In the genomic region with DNA sequence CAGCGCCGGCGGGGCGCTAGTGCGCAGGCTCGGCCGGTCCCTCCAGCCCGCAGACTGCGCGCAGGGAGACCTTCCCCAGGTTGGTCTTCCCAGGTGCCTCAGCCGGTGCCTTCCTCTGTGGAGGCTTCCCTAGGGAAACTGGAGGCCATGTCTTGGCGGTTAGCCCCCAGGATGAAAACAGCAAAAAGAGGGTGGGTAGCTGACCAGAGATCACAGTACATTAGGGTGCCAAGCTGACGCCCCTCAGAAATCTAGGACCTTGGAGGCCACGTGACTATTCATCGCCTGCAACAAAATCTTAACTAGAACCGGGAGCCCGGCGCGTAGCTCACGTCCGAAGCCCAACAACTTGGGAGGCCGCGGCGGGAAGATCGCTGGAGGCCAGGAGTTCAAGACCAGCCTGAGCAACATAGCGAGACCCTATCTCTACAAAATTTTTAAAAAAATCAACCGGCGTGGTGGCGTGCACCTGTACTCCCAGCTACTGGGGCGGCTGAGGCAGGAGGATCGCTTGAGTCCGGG, we compare ENCODE assay signal across 8 cellular contexts. TPM values are rescaled to one million over a fixed set of nuclear protein-coding genes. Genes with fewer than 3 reads are reported as not detected.
DNase-seq lines count a peak whose midpoint lies in the region; ATAC-seq and TF ChIP-seq lines count a peak whose summit lies in the region.

No MANE protein-coding gene starts in this region.

- no peaks in the 10 kb centered on the region for H3F3A ChIP-seq in MM.1S (ENCODE audit: insufficient read depth, low read length)

- H2AFZ ChIP-seq in MM.1S (ENCODE audit: low read length), result peak overlapping the region; percentile 99

- intact Hi-C loops in dorsolateral prefrontal cortex (cut with DNase I), result loop anchor here in 1 of 2 donors (2.0 kb wide), 1 partner anchor 26 kb away; a partner anchor contains a TSS

- no peak for ATAC-seq in HG02763 (IDR thresholded peaks at IDR 0.05; ENCODE audit: unreplicated experiment)

- H3K4me3 Mint-ChIP-seq in CD8-positive, alpha-beta memory T cell, result peak overlapping the region; percentile 97 to 99 (median 98)
- peak overlapping the region; percentile 95 for H3K4me3 Mint-ChIP-seq in neural crest cell

- H3K36me3 ChIP-seq in CD8-positive, alpha-beta memory T cell (ENCODE audit: insufficient read depth, low read length), result peaks cover 6% of the 10 kb centered on the region
- no peaks in the 10 kb centered on the region for H3K36me3 ChIP-seq in MM.1S (replicated peaks; ENCODE audit: insufficient read depth, low read length)

- H3K36me3 Mint-ChIP-seq in CD8-positive, alpha-beta memory T cell, result peaks cover 0 to 49% (median 4%) of the 10 kb centered on the region in 3 donors
- H3K36me3 Mint-ChIP-seq in neural crest cell (ENCODE audit: low read depth), result peaks cover 4% of the 10 kb centered on the region

- no peak for TF ChIP-seq CTCF in MM.1S (IDR thresholded peaks at IDR 0.05; ENCODE audit: low read length)
- TF ChIP-seq CTCF in dorsolateral prefrontal cortex (IDR thresholded peaks at IDR 0.05 in 54 of 56, conservative IDR thresholded peaks at IDR 0.05 in 2 of 56; ENCODE audit: low read depth in 1 of 56, partially characterized antibody in 56 of 56), result peak in 7 of 56 donors; percentile 9 to 35 (median 24)
- no peak for TF ChIP-seq CTCF in neural crest cell (conservative IDR thresholded peaks at IDR 0.05)

- H3K27me3 Mint-ChIP-seq in CD8-positive, alpha-beta memory T cell, result peaks cover 0 to 3% of the 10 kb centered on the region in 2 donors
- H3K27me3 Mint-ChIP-seq in neural crest cell (ENCODE audit: low read depth), result no peaks in the 10 kb centered on the region

- no peaks in the 10 kb centered on the region for H4K20me1 ChIP-seq in MM.1S (ENCODE audit: insufficient read depth, low read length)

- no peaks in the 10 kb centered on the region for H3K27me3 ChIP-seq in CD8-positive, alpha-beta memory T cell (ENCODE audit: insufficient read depth, low read length, poor library complexity, severe bottlenecking)
- H3K27me3 ChIP-seq in MM.1S (replicated peaks; ENCODE audit: insufficient read depth, low read length), result no peaks in the 10 kb centered on the region
- H3K27me3 ChIP-seq in dorsolateral prefrontal cortex, result no peaks in the 10 kb centered on the region

- H3K9me3 ChIP-seq in CD8-positive, alpha-beta memory T cell (ENCODE audit: low read length), result no peaks in the 10 kb centered on the region
- no peaks in the 10 kb centered on the region for H3K9me3 ChIP-seq in MM.1S (replicated peaks; ENCODE audit: insufficient read depth, low read length)

- peaks cover 33 to 63% (median 44%) of the 10 kb centered on the region in 3 donors for H3K4me1 Mint-ChIP-seq in CD8-positive, alpha-beta memory T cell
- H3K4me1 Mint-ChIP-seq in neural crest cell, result peaks cover 21% of the 10 kb centered on the region

- peaks cover 27% of the 10 kb centered on the region for H3K4me1 ChIP-seq in CD8-positive, alpha-beta memory T cell (ENCODE audit: insufficient read depth, low read length)
- H3K4me1 ChIP-seq in MM.1S (ENCODE audit: low read length), result peaks cover 5% of the 10 kb centered on the region; the same call in 1 of the 2 replicates

- POLR2A ChIA-PET in CD8-positive, alpha-beta memory T cell (lab: Charles Lee), result interaction anchor here (0.9 to 2.5 kb wide), 3 partner anchors 8 to 80 kb away, joined by 4 to 28 read pairs (median 13); a partner anchor contains a TSS

- peak overlapping the region; percentile 99; the same call in 1 of the 2 replicates for H3K9ac ChIP-seq in MM.1S (ENCODE audit: low read length)

- peak overlapping the region; percentile 93 to 99 (median 97) for H3K27ac Mint-ChIP-seq in CD8-positive, alpha-beta memory T cell
- H3K27ac Mint-ChIP-seq in neural crest cell (ENCODE audit: unreplicated experiment), result peak overlapping the region; percentile 93

- no peak for DNase-seq in CD8-positive, alpha-beta memory T cell
- DNase-seq in MM.1S, result no peak
- no peak for DNase-seq in dorsolateral prefrontal cortex
- no peak for DNase-seq in neural crest cell (ENCODE audit: low read depth, low spot score)
- no peak for DNase-seq in NCI-H446 (lab: John Stamatoyannopoulos, UW)
- no peak for DNase-seq in GM03348 (ENCODE audit: low spot score)
- DNase-seq in stimulated activated CD8-positive, alpha-beta memory T cell treated with anti-CD3 and anti-CD28 coated beads, Interleukin-4, amount 100 ng/mL, for 48 hours, result no peak

- CTCF ChIA-PET in CD8-positive, alpha-beta memory T cell (lab: Charles Lee), result interaction anchor here (1.9 to 4.0 kb wide), 6 partner anchors 8 to 101 kb away, joined by 9 to 69 read pairs (median 21); a partner anchor contains a TSS

- H3K79me2 ChIP-seq in MM.1S (ENCODE audit: low read length), result peaks cover 57% of the 10 kb centered on the region

- H3K9me2 ChIP-seq in MM.1S (replicated peaks; ENCODE audit: insufficient read depth, low read length), result no peaks in the 10 kb centered on the region

- peak overlapping the region; percentile 91 for H3K27ac ChIP-seq in CD8-positive, alpha-beta memory T cell (ENCODE audit: low read depth, low read length)
- H3K27ac ChIP-seq in MM.1S (ENCODE audit: low read length) (no peak overlapping the region; the same call in 1 of the 2 replicates), dorsolateral prefrontal cortex (peak overlapping the region; percentile 95 to 100 (median 100))

- H3K4me3 ChIP-seq in CD8-positive, alpha-beta memory T cell (ENCODE audit: low read length), result peak overlapping the region; percentile 95
- H3K4me3 ChIP-seq in MM.1S (ENCODE audit: low read length) (peak overlapping the region; percentile 100), dorsolateral prefrontal cortex (peak overlapping the region; percentile 63 to 100 (median 90))

- peak overlapping the region; percentile 99 for H3K4me2 ChIP-seq in MM.1S (ENCODE audit: low read depth, low read length)

- no peaks in the 10 kb centered on the region for H3K9me3 Mint-ChIP-seq in CD8-positive, alpha-beta memory T cell
- H3K9me3 Mint-ChIP-seq in neural crest cell, result no peaks in the 10 kb centered on the region

RNA-seq across cellular contexts. Expression of a gene that starts 0.3 kb away (rescaled TPM):
- 100 to 1,000 TPM; 137 to 139 TPM for total RNA-seq in CD8-positive, alpha-beta memory T cell
- polyA plus RNA-seq in CD8-positive, alpha-beta memory T cell, result 206 TPM
- total RNA-seq in dorsolateral prefrontal cortex (100 to 1,000 TPM; 134 to 359 (median 209) TPM), neural crest cell (104 and 106 TPM in 2 replicates)

RNA-seq across cellular contexts. Expression of a gene that starts 7.6 kb away (rescaled TPM):
- 10 to 100 TPM; 19.5 to 20.3 TPM for total RNA-seq in CD8-positive, alpha-beta memory T cell
- 1.2 TPM for polyA plus RNA-seq in CD8-positive, alpha-beta memory T cell
- total RNA-seq in dorsolateral prefrontal cortex (10 to 100 TPM in 67 of 120 experiments, 1 to 10 TPM in 53; 4.4 to 39.9 (median 10.5) TPM), neural crest cell (9.1 and 10.4 TPM in 2 replicates)

RNA-seq across cellular contexts. Expression of a gene that starts 27.2 kb away (rescaled TPM):
- 10 to 100 TPM; 50.6 to 51.7 TPM for total RNA-seq in CD8-positive, alpha-beta memory T cell
- polyA plus RNA-seq in CD8-positive, alpha-beta memory T cell, result 66.2 TPM
- total RNA-seq in dorsolateral prefrontal cortex (10 to 100 TPM; 36.5 to 63.3 (median 50.0) TPM), neural crest cell (53.3 and 53.7 TPM in 2 replicates)

RNA-seq across cellular contexts. Expression of a gene that starts 27.8 kb away (rescaled TPM):
- 10 to 100 TPM; 41.3 to 45.4 TPM for total RNA-seq in CD8-positive, alpha-beta memory T cell
- polyA plus RNA-seq in CD8-positive, alpha-beta memory T cell, result 23.1 TPM
- total RNA-seq in dorsolateral prefrontal cortex (100 to 1,000 TPM in 12 of 120 experiments, 10 to 100 TPM in 108; 26.7 to 217 (median 56.2) TPM), neural crest cell (86.9 and 98.0 TPM in 2 replicates)

RNA-seq across cellular contexts. Expression of a gene that starts 44.4 kb away (rescaled TPM):
- total RNA-seq in CD8-positive, alpha-beta memory T cell, result not detected
- polyA plus RNA-seq in CD8-positive, alpha-beta memory T cell, result not detected
- total RNA-seq in dorsolateral prefrontal cortex (under 1 TPM in 3 of 120 experiments, not detected in 117; 0.25 to 0.69 (median 0.51) TPM), neural crest cell (not detected in 2 replicates)
